In genomic region chr5:38163636-38164237, GRCh38 we compare ENCODE assay signal across 19 cellular contexts.
DNase-seq lines count a peak whose midpoint lies in the region; ATAC-seq and TF ChIP-seq lines count a peak whose summit lies in the region.
"Had no signal": no experiment of that assay in that cellular context is flagged by ENCODE, and none has a peak within 500 bp of the region (broad histone marks: within the 10 kb centered on the region; RNA-seq: fewer than 3 reads in every experiment).

No MANE protein-coding gene starts in this region.

- no peaks in the 10 kb centered on the region for H4K20me1 ChIP-seq in mammary epithelial cell (ENCODE audit: insufficient read depth, low read length)
- H4K20me1 ChIP-seq: BLaER1 had no signal

- H3K27ac ChIP-seq in mammary epithelial cell (ENCODE audit: insufficient read depth, low read depth, low read length): no peak overlapping the region
- H3K27ac ChIP-seq in psoas muscle: peak overlapping the region; percentile 88
- H3K27ac ChIP-seq: BLaER1, PC-9 had no signal

- no peaks in the 10 kb centered on the region for H3K79me2 ChIP-seq in mammary epithelial cell (ENCODE audit: insufficient read depth, low read length)

- peak; percentile 29 for DNase-seq in COLO829 (ENCODE audit: low spot score)
- peak; percentile 29 for DNase-seq in HuH-7 (ENCODE audit: low spot score)
- peak; percentile 19 for DNase-seq in mammary epithelial cell
- no peak for DNase-seq in psoas muscle
- DNase-seq in SW480 (ENCODE audit: low spot score): no peak
- DNase-seq in Right ventricle myocardium inferior (ENCODE audit: missing footprints): no peak
- no peak for DNase-seq in chondrocyte (ENCODE audit: low spot score)
- DNase-seq: CD4-positive, CD25-positive, alpha-beta regulatory T cell; DMS53; KBM-7; NCI-H1048; NCI-H1694; NCI-H2029 treated with DMSO at 0.1 percent for 48 hours; NCI-H446 treated with DMSO at 0.1 percent for 48 hours; NCI-H82; NK-92 treated with Interleukin-12 subunit alpha and Interleukin-12 subunit beta, amount 100 ng/mL, for 24 hours; PC-9; Right ventricle myocardium superior had no signal

- H3K4me2 ChIP-seq in mammary epithelial cell (ENCODE audit: insufficient read depth, low read depth, low read length): no peak overlapping the region
- H3K4me2 ChIP-seq: BLaER1, PC-9 had no signal

- no peaks in the 10 kb centered on the region for H3K9me3 ChIP-seq in mammary epithelial cell (replicated peaks; ENCODE audit: insufficient read depth, low read length)
- H3K9me3 ChIP-seq in psoas muscle: no peaks in the 10 kb centered on the region
- H3K9me3 ChIP-seq: BLaER1 had no signal

- no peak overlapping the region for H3K9ac ChIP-seq in mammary epithelial cell (ENCODE audit: insufficient read depth, low read length)
- H3K9ac ChIP-seq: BLaER1 had no signal

- H3K4me1 ChIP-seq in mammary epithelial cell (ENCODE audit: insufficient read depth, low read length): no peaks in the 10 kb centered on the region
- peaks cover 32% of the 10 kb centered on the region for H3K4me1 ChIP-seq in psoas muscle
- H3K4me1 ChIP-seq: BLaER1 had no signal

- intact Hi-C loops in mammary epithelial cell (cut with micrococcal nuclease): no loop called here
- intact Hi-C loops in psoas muscle (cut with DNase I): loop anchor here (10.0 kb wide), 3 partner anchors 119 to 439 kb away; partner anchors contain the start of gene GDNF (in 1 of the 2)
- intact Hi-C loops in Right ventricle myocardium inferior (cut with DNase I): no loop called here

- CTCF ChIA-PET in mammary epithelial cell (lab: Charles Lee; ENCODE audit: low non-redundant PET): no interaction called here

- TF ChIP-seq CTCF in mammary epithelial cell (conservative IDR thresholded peaks at IDR 0.05 in 1 of 2, IDR thresholded peaks at IDR 0.05 in 1 of 2; ENCODE audit: extremely low read depth in 1 of 2, insufficient read depth in 1 of 2, low read depth in 1 of 2, low read length in 2 of 2): no peak
- TF ChIP-seq CTCF in psoas muscle (IDR thresholded peaks at IDR 0.05): no peak
- TF ChIP-seq CTCF in chondrocyte (IDR thresholded peaks at IDR 0.05): no peak

- H3K27ac Mint-ChIP-seq in chondrocyte (ENCODE audit: unreplicated experiment): no peak overlapping the region
- H3K27ac Mint-ChIP-seq: CD4-positive, CD25-positive, alpha-beta regulatory T cell had no signal

- no peaks in the 10 kb centered on the region for H3K9me3 Mint-ChIP-seq in chondrocyte (ENCODE audit: low read depth)

- no peak overlapping the region for H3K4me3 Mint-ChIP-seq in chondrocyte (ENCODE audit: unreplicated experiment)
- H3K4me3 Mint-ChIP-seq: CD4-positive, CD25-positive, alpha-beta regulatory T cell had no signal

- H3K27me3 ChIP-seq in mammary epithelial cell (ENCODE audit: insufficient read depth, low read length) (peaks cover 4% of the 10 kb centered on the region), psoas muscle (ENCODE audit: insufficient read depth in 3 of 3, low read length in 2 of 3) (no peaks in the 10 kb centered on the region)
- H3K27me3 ChIP-seq: BLaER1 had no signal

- ATAC-seq in psoas muscle (peak; percentile 26 to 34 (median 30)), Right ventricle myocardium inferior (no peak)

- no peaks in the 10 kb centered on the region for H3K36me3 Mint-ChIP-seq in chondrocyte (ENCODE audit: low read depth)
- H3K36me3 Mint-ChIP-seq: CD4-positive, CD25-positive, alpha-beta regulatory T cell had no signal

- dilution Hi-C loops in mammary epithelial cell (cut with HindIII; ENCODE audit: low sequenced_read_pairs): no loop called here

- in situ Hi-C loops in mammary epithelial cell (cut with MboI; ENCODE audit: low sequenced_read_pairs in 2 of 2): no loop called here

- no peaks in the 10 kb centered on the region for H3K4me1 Mint-ChIP-seq in chondrocyte (ENCODE audit: low read depth)
- H3K4me1 Mint-ChIP-seq: CD4-positive, CD25-positive, alpha-beta regulatory T cell had no signal

- H3K4me3 ChIP-seq in mammary epithelial cell (replicated peaks in 1 of 3; ENCODE audit: insufficient read depth in 1 of 3, low read depth in 2 of 3, low read length in 3 of 3) (no peak overlapping the region), psoas muscle (peak overlapping the region; percentile 35)
- H3K4me3 ChIP-seq: BLaER1, PC-9 had no signal

- WGBS in mammary epithelial cell (ENCODE audit: low coverage, missing lambda C conversion rate): 79% methylated on average over 4 of the region's 4 CpGs
- 30 to 63% (median 32%) methylated on average over 4 of the region's 4 CpGs for WGBS in psoas muscle, 3 donors

- H3K36me3 ChIP-seq in mammary epithelial cell (ENCODE audit: insufficient read depth, low read length): no peaks in the 10 kb centered on the region
- H3K36me3 ChIP-seq in psoas muscle (ENCODE audit: insufficient read depth in 1 of 2, low read depth in 1 of 2): no peaks in the 10 kb centered on the region
- H3K36me3 ChIP-seq: BLaER1 had no signal

- H3K27me3 Mint-ChIP-seq in chondrocyte (ENCODE audit: low read depth): peaks cover 43% of the 10 kb centered on the region
- H3K27me3 Mint-ChIP-seq: CD4-positive, CD25-positive, alpha-beta regulatory T cell had no signal

- no TSS peak for BruUV-seq in mammary epithelial cell (replicated peaks; lab: Mats Ljungman, UMichigan)

- no peak overlapping the region for H2AFZ ChIP-seq in mammary epithelial cell (ENCODE audit: low read depth, low read length)
- H2AFZ ChIP-seq: PC-9 had no signal

Comparison
In these comparisons a context has a peak if more than half of its experiments do, and no peak if none do; other contexts are left out.
1. DNase-seq: peak in COLO829 (single experiment), HuH-7 (single experiment) and mammary epithelial cell (single experiment); none in psoas muscle (0 of 2), SW480 (single experiment), Right ventricle myocardium inferior (single experiment) and chondrocyte (single experiment).
2. intact Hi-C loops: an anchor here in psoas muscle (10.0 kb wide); none called in mammary epithelial cell and Right ventricle myocardium inferior.